Comparison of ENCODE assay signal across 24 cellular contexts in genomic region chr19:30120860-30121484, GRCh38.
"Had no signal": no experiment of that assay in that cellular context is flagged by ENCODE, and none has a peak within 500 bp of the region (broad histone marks: within the 10 kb centered on the region; RNA-seq: fewer than 3 reads in every experiment).

No MANE protein-coding gene starts in this region.

- H3K9me3 ChIP-seq: neutrophil, pancreas, psoas muscle, right lobe of liver, sigmoid colon, stomach, thoracic aorta, thyroid gland, tibial nerve, upper lobe of left lung, uterus had no signal

- FAIRE-seq: pancreas, small intestine had no signal

- DNase-seq: naive thymus-derived CD4-positive, alpha-beta T cell; natural killer cell; nucleus accumbens; psoas muscle; right cardiac atrium; right lobe of liver; sigmoid colon; small intestine; stimulated activated CD4-positive, alpha-beta T cell treated with anti-CD3 and anti-CD28 coated beads, Interleukin-15, amount 100 ng/mL, for 24 hours; stimulated activated CD4-positive, alpha-beta T cell treated with anti-CD3 and anti-CD28 coated beads, Interleukin-2, amount 100 ng/mL, for 24 hours; stimulated activated CD4-positive, alpha-beta T cell treated with anti-CD3 and anti-CD28 coated beads, Interleukin-2, amount 100 ng/mL, for 48 hours; stimulated activated CD4-positive, alpha-beta T cell treated with anti-CD3 and anti-CD28 coated beads, Interleukin-4, amount 100 ng/mL, for 24 hours; stimulated activated naive B cell treated with anti-CD40 and anti-IgM and Interleukin-4, amounts not matched to agents 10 μg/mL and 1 μg/mL and 100 μg/mL, for 72 hours; stimulated activated naive CD4-positive, alpha-beta T cell treated with Interleukin-2 at 50 U/mL for 16 hours; stomach; thyroid gland; trophoblast cell; upper lobe of left lung; uterus had no signal

- H3K27ac ChIP-seq: neutrophil, pancreas, psoas muscle, right lobe of liver, sigmoid colon, stomach, thoracic aorta, thyroid gland, tibial nerve, upper lobe of left lung, uterus had no signal

- ATAC-seq: naive thymus-derived CD4-positive, alpha-beta T cell; natural killer cell; pancreas; psoas muscle; right cardiac atrium; right lobe of liver; stimulated activated effector memory CD8-positive, alpha-beta T cell treated with anti-CD3 and anti-CD28 coated beads, Interleukin-12 subunit alpha, Interleukin-12 subunit beta, amount 100 ng/mL, for 72 hours; stimulated activated naive B cell treated with anti-CD40 and anti-IgM and Interleukin-4, amounts not matched to agents 10 μg/mL and 1 μg/mL and 100 μg/mL, for 72 hours had no signal

- H3K4me3 ChIP-seq: pancreas, psoas muscle, right lobe of liver, sigmoid colon, stomach, thoracic aorta, thyroid gland, tibial nerve, upper lobe of left lung, uterus had no signal

- H3K4me1 ChIP-seq: pancreas, psoas muscle, right lobe of liver, sigmoid colon, stomach, thyroid gland, tibial nerve, upper lobe of left lung, uterus had no signal

- H3K36me3 ChIP-seq: neutrophil, pancreas, right lobe of liver, sigmoid colon, stomach, thoracic aorta, thyroid gland, tibial nerve, upper lobe of left lung, uterus had no signal

- H3K27me3 ChIP-seq: neutrophil, pancreas, right lobe of liver, thyroid gland, tibial nerve, upper lobe of left lung, uterus had no signal
